ENCODE assay signal across 9 cellular contexts in genomic region chr20:3045042-3045815, GRCh38. TPM values are rescaled to one million over a fixed set of nuclear protein-coding genes. Genes with fewer than 3 reads are reported as not detected.
A peak's percentile ranks its signal among the peaks of the same experiment; 100 is the strongest.
DNase-seq lines count a peak whose midpoint lies in the region; ATAC-seq and TF ChIP-seq lines count a peak whose summit lies in the region.
"Had no signal": no experiment of that assay in that cellular context is flagged by ENCODE, and none has a peak within 500 bp of the region (broad histone marks: within the 10 kb centered on the region; RNA-seq: fewer than 3 reads in every experiment).

No MANE protein-coding gene starts in this region.

- H3K4me1 ChIP-seq in lower lobe of right lung, result peaks cover 21% of the 10 kb centered on the region

- H3K27ac ChIP-seq in VCaP (peak overlapping the region; percentile 96), coronary artery (peak overlapping the region; percentile 94 to 95), lower lobe of right lung (peak overlapping the region; percentile 87)

- no peak for TF ChIP-seq CTCF in NB4 (IDR thresholded peaks at IDR 0.05; ENCODE audit: low read depth, low read length)
- TF ChIP-seq CTCF in VCaP (conservative IDR thresholded peaks at IDR 0.05), result no peak
- no peak for TF ChIP-seq CTCF in coronary artery (IDR thresholded peaks at IDR 0.05)
- TF ChIP-seq CTCF in lower lobe of right lung (IDR thresholded peaks at IDR 0.05), result no peak

- no peaks in the 10 kb centered on the region for H3K9me3 ChIP-seq in lower lobe of right lung

- peak overlapping the region; percentile 92 for H3K4me3 ChIP-seq in NB4 (ENCODE audit: low read depth, low read length)
- peak overlapping the region; percentile 95 for H3K4me3 ChIP-seq in coronary artery
- H3K4me3 ChIP-seq in lower lobe of right lung, result peak overlapping the region; percentile 95

- H3K36me3 ChIP-seq in lower lobe of right lung, result peaks cover 31% of the 10 kb centered on the region

- intact Hi-C loops in lower lobe of right lung (cut with DNase I), result no loop called here

- ATAC-seq in HG02610 (IDR thresholded peaks at IDR 0.05; ENCODE audit: unreplicated experiment) (peak; percentile 41), lower lobe of right lung (peak; percentile 81 to 85)

- no peak for TF ChIP-seq POLR2A in NB4 (IDR thresholded peaks at IDR 0.05; ENCODE audit: extremely low read depth, insufficient read length)

- H3K27me3 ChIP-seq in lower lobe of right lung (ENCODE audit: low read depth), result no peaks in the 10 kb centered on the region

- DNase-seq in NCI-H2227 treated with DMSO at 0.1 percent for 48 hours (lab: John Stamatoyannopoulos, UW) (peak; percentile 91), NCI-H2227 (lab: John Stamatoyannopoulos, UW; ENCODE audit: unreplicated experiment) (no peak), NB4 (ENCODE audit: low read depth) (peak; percentile 97), coronary artery (ENCODE audit: low spot score) (peak; percentile 92), lower lobe of right lung (peak; percentile 84)
- DNase-seq in stimulated activated CD8-positive, alpha-beta memory T cell treated with anti-CD3 and anti-CD28 coated beads, Interleukin-7, amount 100 ng/mL, for 4 hours (ENCODE audit: low read depth in 2 of 2), result peak; percentile 17 to 43

RNA-seq across cellular contexts. Expression of gene MRPS26, which starts 0.6 kb away (rescaled TPM):
- 31.0 TPM for total RNA-seq in lower lobe of right lung

RNA-seq across cellular contexts. Expression of gene GNRH2, which starts 1.8 kb away (rescaled TPM):
- total RNA-seq in lower lobe of right lung, result not detected
- total RNA-seq: subcutaneous adipose tissue had no signal

RNA-seq across cellular contexts. Expression of gene OXT, which starts 26.2 kb away (rescaled TPM):
- not detected for total RNA-seq in lower lobe of right lung

RNA-seq across cellular contexts. Expression of gene AVP, which starts 39.3 kb away (rescaled TPM):
- not detected for total RNA-seq in lower lobe of right lung
